In genomic region chr3:128113817-128114794, GRCh38 we compare ENCODE assay signal across 12 cellular contexts.
DNase-seq lines count a peak whose midpoint lies in the region; ATAC-seq and TF ChIP-seq lines count a peak whose summit lies in the region.
"Had no signal": no experiment of that assay in that cellular context is flagged by ENCODE, and none has a peak within 500 bp of the region (broad histone marks: within the 10 kb centered on the region; RNA-seq: fewer than 3 reads in every experiment).

No MANE protein-coding gene starts in this region.

- H2AFZ ChIP-seq in OCI-LY3 (ENCODE audit: low read depth, low read length), result no peak overlapping the region
- H2AFZ ChIP-seq: GM23248 had no signal

- peak overlapping the region; percentile 75 for H3K27ac ChIP-seq in OCI-LY3 (ENCODE audit: low read length)
- H3K27ac ChIP-seq: GM23248 had no signal

- no peaks in the 10 kb centered on the region for H3K9me3 ChIP-seq in OCI-LY3 (ENCODE audit: insufficient read depth, low read length)

- ATAC-seq in GM18498 (IDR thresholded peaks at IDR 0.05; ENCODE audit: unreplicated experiment), result peak; percentile 77
- peak; percentile 63 for ATAC-seq in GM21723 (IDR thresholded peaks at IDR 0.05; ENCODE audit: unreplicated experiment)
- no peak for ATAC-seq in stimulated activated naive CD8-positive, alpha-beta T cell treated with anti-CD3 and anti-CD28 coated beads, Interleukin-15, Interleukin-2, amounts not matched to agents 100 U/mL and 50 U/mL, for 24 hours
- ATAC-seq: left colon had no signal

- no peak for TF ChIP-seq CTCF in OCI-LY3 (IDR thresholded peaks at IDR 0.05; ENCODE audit: low read depth, low read length)

- peak overlapping the region; percentile 87 for H3K4me2 ChIP-seq in OCI-LY3 (ENCODE audit: low read length)

- peaks cover 60% of the 10 kb centered on the region for H3K36me3 ChIP-seq in OCI-LY3 (replicated peaks; ENCODE audit: low read depth, low read length)

- H4K20me1 ChIP-seq in OCI-LY3 (ENCODE audit: insufficient read depth, low read length), result peaks cover 7% of the 10 kb centered on the region; the same call in 1 of the 2 replicates

- H3K4me1 ChIP-seq in OCI-LY3 (ENCODE audit: low read length), result peaks cover 34% of the 10 kb centered on the region

- DNase-seq in kidney tubule cell (ENCODE audit: low spot score) (peak; percentile 70), D341Med (ENCODE audit: low spot score) (no peak), CD1c-positive myeloid dendritic cell (ENCODE audit: extremely low spot score) (no peak), NCI-H187 treated with DMSO at 0.1 percent for 48 hours (lab: John Stamatoyannopoulos, UW) (no peak)
- DNase-seq in stimulated activated naive CD8-positive, alpha-beta T cell treated with anti-CD3 and anti-CD28 coated beads, Interleukin-15, Interleukin-2, amounts not matched to agents 100 U/mL and 50 U/mL, for 24 hours, result no peak
- DNase-seq: amniotic stem cell, GM23248, left colon, T-helper 9 cell had no signal

- no peaks in the 10 kb centered on the region for H3K27me3 ChIP-seq in OCI-LY3 (ENCODE audit: low read depth, low read length)

- H3K4me3 ChIP-seq in OCI-LY3 (ENCODE audit: low read length), result peak overlapping the region; percentile 67
- H3K4me3 ChIP-seq: GM23248 had no signal

- H3K79me2 ChIP-seq in OCI-LY3 (ENCODE audit: low read length), result peaks cover 94% of the 10 kb centered on the region

- peak overlapping the region; percentile 51 for H3K9ac ChIP-seq in OCI-LY3 (ENCODE audit: low read length)
- H3K9ac ChIP-seq: GM23248 had no signal
